ENCODE assay signal across 16 cellular contexts in the genomic region with DNA sequence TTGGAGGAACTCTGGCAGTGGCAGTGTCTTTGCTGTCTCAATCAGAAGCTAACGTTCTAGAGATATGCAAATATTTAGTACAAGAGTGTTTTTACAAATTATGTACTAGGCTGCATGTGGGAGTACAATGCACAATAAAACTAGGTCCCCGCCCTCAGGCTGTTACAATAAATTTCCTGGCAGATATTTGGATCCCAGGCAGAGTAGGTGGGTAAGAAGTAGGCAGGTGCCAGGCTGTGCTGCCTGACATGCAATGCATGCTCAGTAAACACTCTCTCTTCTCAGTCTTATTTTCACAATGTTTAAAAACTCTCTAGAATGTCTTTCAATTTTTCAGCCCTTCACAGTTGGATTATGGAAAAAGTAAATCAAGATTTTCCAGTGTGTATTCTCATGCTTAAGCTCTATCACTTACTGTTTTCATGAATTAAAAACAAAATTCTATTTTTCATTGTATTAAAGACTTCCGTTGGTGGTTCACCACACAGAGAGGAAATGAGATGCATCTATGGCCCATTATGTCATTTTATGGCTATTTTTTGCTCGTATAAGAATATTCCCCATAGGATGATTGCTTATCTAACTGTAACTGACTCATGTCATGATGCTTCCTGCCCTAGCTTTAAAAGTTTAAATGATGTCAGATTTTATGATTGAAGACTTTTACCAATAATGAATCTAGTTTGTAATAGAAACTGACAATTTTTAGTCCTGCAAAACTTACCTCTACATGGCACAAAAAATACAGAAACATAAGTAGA.
DNase-seq lines count a peak whose midpoint lies in the region; ATAC-seq and TF ChIP-seq lines count a peak whose summit lies in the region.
"Had no signal": no experiment of that assay in that cellular context is flagged by ENCODE, and none has a peak within 500 bp of the region (broad histone marks: within the 10 kb centered on the region; RNA-seq: fewer than 3 reads in every experiment).

No MANE protein-coding gene starts in this region.

- H3K79me2 ChIP-seq in smooth muscle cell (ENCODE audit: low read depth): no peaks in the 10 kb centered on the region

- H2AFZ ChIP-seq in smooth muscle cell (ENCODE audit: low read depth): no peak overlapping the region

- H3K27me3 ChIP-seq in breast epithelium (no peaks in the 10 kb centered on the region), smooth muscle cell (ENCODE audit: low read depth) (no peaks in the 10 kb centered on the region)

- DNase-seq in MCF 10A (ENCODE audit: unreplicated experiment): peak; percentile 30
- DNase-seq in breast epithelium (ENCODE audit: low spot score in 2 of 2): no peak
- DNase-seq in NCI-H748 (lab: John Stamatoyannopoulos, UW; ENCODE audit: unreplicated experiment): peak; percentile 65
- DNase-seq in dermis blood vessel endothelial cell: peak; percentile 91
- no peak for DNase-seq in smooth muscle cell (lab: John Stamatoyannopoulos, UW; ENCODE audit: unreplicated experiment)
- no peak for DNase-seq in NCI-H1930 (lab: John Stamatoyannopoulos, UW)
- DNase-seq in globus pallidus (ENCODE audit: low spot score): no peak
- DNase-seq: activated T-cell treated with anti-CD3 and anti-CD28 coated beads, Interleukin-2, amount 50 U/mL, for 1 hour; amniotic stem cell; H7; retina; SHP77 treated with DMSO at 0.1 percent for 48 hours had no signal

- TF ChIP-seq CTCF in MCF 10A (IDR thresholded peaks at IDR 0.05; ENCODE audit: unreplicated experiment) (no peak), breast epithelium (IDR thresholded peaks at IDR 0.05) (no peak), smooth muscle cell (IDR thresholded peaks at IDR 0.05; ENCODE audit: borderline replicate concordance, insufficient read depth, poor library complexity, severe bottlenecking) (no peak)

- CTCF ChIA-PET in MCF 10A (lab: Yijun Ruan, JAX): interaction anchor here (0.6 kb wide), 3 partner anchors 60 to 177 kb away, joined by 3 read pairs; no protein-coding TSS in a partner anchor

- H4K20me1 ChIP-seq in smooth muscle cell (ENCODE audit: low read depth): no peaks in the 10 kb centered on the region

- WGBS in smooth muscle cell (ENCODE audit: low lambda C conversion rate): 36% methylated on average over 4 of the region's 4 CpGs

- ATAC-seq in HG03045 (IDR thresholded peaks at IDR 0.05; ENCODE audit: unreplicated experiment): no peak
- ATAC-seq: activated CD4-positive, CD25-positive, alpha-beta regulatory T cell treated with anti-CD3 and anti-CD28 coated beads, Interleukin-2, amount 50 U/mL, for 24 hours had no signal

- no peaks in the 10 kb centered on the region for H3K36me3 Mint-ChIP-seq in MCF 10A (ENCODE audit: insufficient read depth, unreplicated experiment)

- H3K4me1 Mint-ChIP-seq in MCF 10A (ENCODE audit: insufficient read depth, unreplicated experiment): peaks cover 14% of the 10 kb centered on the region

- H3K27ac ChIP-seq in breast epithelium (no peak overlapping the region), smooth muscle cell (ENCODE audit: low read depth) (peak overlapping the region; percentile 91)

- POLR2A ChIA-PET in MCF 10A (lab: Yijun Ruan, JAX): interaction anchor here (0.7 to 1.8 kb wide), 6 partner anchors 14 to 344 kb away, joined by 3 to 7 read pairs (median 4); no protein-coding TSS in a partner anchor

- TF ChIP-seq POLR2A in breast epithelium (IDR thresholded peaks at IDR 0.05): no peak

- peak overlapping the region; percentile 9 for H3K4me2 ChIP-seq in smooth muscle cell

- no peak overlapping the region for H3K4me3 Mint-ChIP-seq in MCF 10A (ENCODE audit: unreplicated experiment)
- H3K4me3 Mint-ChIP-seq: dendritic cell treated with granulocyte-macrophage colony-stimulating factor and Interleukin-4, amounts not matched to agents 40 ng/mL and 50 ng/mL, for 4 days; stimulated activated naive CD8-positive, alpha-beta T cell treated with anti-CD3 and anti-CD28 coated beads, Interleukin-15, Interleukin-2, amounts not matched to agents 100 ng/mL and 50 ng/mL, for 24 hours had no signal

- no peaks in the 10 kb centered on the region for H3F3A ChIP-seq in smooth muscle cell (ENCODE audit: low read depth)

- H3K9ac ChIP-seq in smooth muscle cell (ENCODE audit: low read depth): peak overlapping the region; percentile 79

- H3K4me3 ChIP-seq in breast epithelium (no peak overlapping the region), smooth muscle cell (no peak overlapping the region)

- intact Hi-C loops in MCF 10A (cut with micrococcal nuclease) (loop anchor here (1.0 kb wide), 1 partner anchor 343 kb away; no protein-coding TSS in a partner anchor), breast epithelium (cut with DNase I; ENCODE audit: low total_unique reads) (no loop called here)

- H3K36me3 ChIP-seq in breast epithelium (no peaks in the 10 kb centered on the region), smooth muscle cell (ENCODE audit: low read depth) (no peaks in the 10 kb centered on the region)

- H3K27me3 Mint-ChIP-seq in MCF 10A (ENCODE audit: insufficient read depth, unreplicated experiment): no peaks in the 10 kb centered on the region
- H3K27me3 Mint-ChIP-seq: dendritic cell treated with granulocyte-macrophage colony-stimulating factor and Interleukin-4, amounts not matched to agents 40 ng/mL and 50 ng/mL, for 4 days; stimulated activated naive CD8-positive, alpha-beta T cell treated with anti-CD3 and anti-CD28 coated beads, Interleukin-15, Interleukin-2, amounts not matched to agents 100 ng/mL and 50 ng/mL, for 24 hours had no signal

- BruUV-seq in MCF 10A (replicated peaks; lab: Mats Ljungman, UMichigan): no TSS peak

- H3K4me1 ChIP-seq in breast epithelium: no peaks in the 10 kb centered on the region
- no peaks in the 10 kb centered on the region for H3K4me1 ChIP-seq in smooth muscle cell (ENCODE audit: low read depth)

- no peak overlapping the region for H3K27ac Mint-ChIP-seq in MCF 10A (ENCODE audit: low read depth, unreplicated experiment)
- H3K27ac Mint-ChIP-seq: dendritic cell treated with granulocyte-macrophage colony-stimulating factor and Interleukin-4, amounts not matched to agents 40 ng/mL and 50 ng/mL, for 4 days; stimulated activated naive CD8-positive, alpha-beta T cell treated with anti-CD3 and anti-CD28 coated beads, Interleukin-15, Interleukin-2, amounts not matched to agents 100 ng/mL and 50 ng/mL, for 24 hours had no signal

- H3K9me3 ChIP-seq in breast epithelium: peaks cover 4 to 7% of the 10 kb centered on the region in 2 donors
- no peaks in the 10 kb centered on the region for H3K9me3 ChIP-seq in smooth muscle cell (replicated peaks; ENCODE audit: low read depth)

- H3K9me3 Mint-ChIP-seq in MCF 10A (ENCODE audit: unreplicated experiment): no peaks in the 10 kb centered on the region

Comparison
In these comparisons a context has a peak if more than half of its experiments do, and no peak if none do; other contexts are left out.
1. DNase-seq: peak in MCF 10A (single experiment), NCI-H748 (single experiment) and dermis blood vessel endothelial cell (single experiment); none in breast epithelium (0 of 2), smooth muscle cell (single experiment), NCI-H1930 (0 of 2) and globus pallidus (single experiment).